1 cellular context compared by ENCODE assay signal in the genomic region with DNA sequence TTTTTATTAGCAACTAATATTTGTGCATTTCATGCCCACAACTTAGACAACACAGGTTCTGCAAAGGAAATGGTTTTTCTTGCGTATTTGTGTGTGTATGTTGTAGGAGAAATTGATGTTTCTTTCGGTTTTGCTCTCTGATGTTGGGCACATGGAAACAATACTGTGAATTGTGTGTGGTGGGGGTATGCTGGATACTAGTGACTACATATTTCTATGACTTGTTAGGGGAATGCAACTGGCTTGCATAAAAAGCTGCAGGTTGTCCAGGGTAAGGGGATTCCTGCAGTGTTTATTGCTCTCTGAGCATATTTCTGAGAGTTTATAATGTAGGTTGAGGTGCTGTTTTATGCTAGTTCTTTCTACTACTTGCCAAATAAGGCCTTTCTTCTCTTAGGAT.
TF ChIP-seq lines count a peak whose summit lies in the region.

No MANE protein-coding gene starts in this region.

TF ChIP-seq in WTC11, 78 proteins besides CTCF, POLR2A, EP300 and RAD21 (continued from another document):
- TF ChIP-seq, protein P1, sequence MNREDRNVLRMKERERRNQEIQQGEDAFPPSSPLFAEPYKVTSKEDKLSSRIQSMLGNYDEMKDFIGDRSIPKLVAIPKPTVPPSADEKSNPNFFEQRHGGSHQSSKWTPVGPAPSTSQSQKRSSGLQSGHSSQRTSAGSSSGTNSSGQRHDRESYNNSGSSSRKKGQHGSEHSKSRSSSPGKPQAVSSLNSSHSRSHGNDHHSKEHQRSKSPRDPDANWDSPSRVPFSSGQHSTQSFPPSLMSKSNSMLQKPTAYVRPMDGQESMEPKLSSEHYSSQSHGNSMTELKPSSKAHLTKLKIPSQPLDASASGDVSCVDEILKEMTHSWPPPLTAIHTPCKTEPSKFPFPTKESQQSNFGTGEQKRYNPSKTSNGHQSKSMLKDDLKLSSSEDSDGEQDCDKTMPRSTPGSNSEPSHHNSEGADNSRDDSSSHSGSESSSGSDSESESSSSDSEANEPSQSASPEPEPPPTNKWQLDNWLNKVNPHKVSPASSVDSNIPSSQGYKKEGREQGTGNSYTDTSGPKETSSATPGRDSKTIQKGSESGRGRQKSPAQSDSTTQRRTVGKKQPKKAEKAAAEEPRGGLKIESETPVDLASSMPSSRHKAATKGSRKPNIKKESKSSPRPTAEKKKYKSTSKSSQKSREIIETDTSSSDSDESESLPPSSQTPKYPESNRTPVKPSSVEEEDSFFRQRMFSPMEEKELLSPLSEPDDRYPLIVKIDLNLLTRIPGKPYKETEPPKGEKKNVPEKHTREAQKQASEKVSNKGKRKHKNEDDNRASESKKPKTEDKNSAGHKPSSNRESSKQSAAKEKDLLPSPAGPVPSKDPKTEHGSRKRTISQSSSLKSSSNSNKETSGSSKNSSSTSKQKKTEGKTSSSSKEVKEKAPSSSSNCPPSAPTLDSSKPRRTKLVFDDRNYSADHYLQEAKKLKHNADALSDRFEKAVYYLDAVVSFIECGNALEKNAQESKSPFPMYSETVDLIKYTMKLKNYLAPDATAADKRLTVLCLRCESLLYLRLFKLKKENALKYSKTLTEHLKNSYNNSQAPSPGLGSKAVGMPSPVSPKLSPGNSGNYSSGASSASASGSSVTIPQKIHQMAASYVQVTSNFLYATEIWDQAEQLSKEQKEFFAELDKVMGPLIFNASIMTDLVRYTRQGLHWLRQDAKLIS (CRISPR knock-in tag; IDR thresholded peaks at IDR 0.05; ENCODE audit: borderline replicate concordance): no peak
- TF ChIP-seq, protein P2, sequence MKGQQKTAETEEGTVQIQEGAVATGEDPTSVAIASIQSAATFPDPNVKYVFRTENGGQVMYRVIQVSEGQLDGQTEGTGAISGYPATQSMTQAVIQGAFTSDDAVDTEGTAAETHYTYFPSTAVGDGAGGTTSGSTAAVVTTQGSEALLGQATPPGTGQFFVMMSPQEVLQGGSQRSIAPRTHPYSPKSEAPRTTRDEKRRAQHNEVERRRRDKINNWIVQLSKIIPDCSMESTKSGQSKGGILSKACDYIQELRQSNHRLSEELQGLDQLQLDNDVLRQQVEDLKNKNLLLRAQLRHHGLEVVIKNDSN (CRISPR knock-in tag; IDR thresholded peaks at IDR 0.05): no peak
- TF ChIP-seq NFATC4 (CRISPR knock-in tag; IDR thresholded peaks at IDR 0.05) (no peak), SMAD4 (CRISPR knock-in tag; IDR thresholded peaks at IDR 0.05) (no peak), IRF2 (CRISPR knock-in tag; IDR thresholded peaks at IDR 0.05; ENCODE audit: borderline replicate concordance, low read depth) (no peak), ZNF219 (CRISPR knock-in tag; IDR thresholded peaks at IDR 0.05; ENCODE audit: borderline replicate concordance) (no peak), PRRX2 (CRISPR knock-in tag; IDR thresholded peaks at IDR 0.05) (no peak)
- TF ChIP-seq, protein P3, sequence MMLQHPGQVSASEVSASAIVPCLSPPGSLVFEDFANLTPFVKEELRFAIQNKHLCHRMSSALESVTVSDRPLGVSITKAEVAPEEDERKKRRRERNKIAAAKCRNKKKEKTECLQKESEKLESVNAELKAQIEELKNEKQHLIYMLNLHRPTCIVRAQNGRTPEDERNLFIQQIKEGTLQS (CRISPR knock-in tag; conservative IDR thresholded peaks at IDR 0.05): no peak
